8 cellular contexts compared by ENCODE assay signal in genomic region chr2:136765256-136765735, GRCh38. TPM values are rescaled to one million over a fixed set of nuclear protein-coding genes. Genes with fewer than 3 reads are reported as not detected.
A peak's percentile ranks its signal among the peaks of the same experiment; 100 is the strongest.
DNase-seq lines count a peak whose midpoint lies in the region; ATAC-seq and TF ChIP-seq lines count a peak whose summit lies in the region.

Gene THSD7B (plus strand): TSS chr2:136765545. CDS start chr2:136882179, 116,634 bp downstream.

- H3K27me3 ChIP-seq in Peyer's patch = peaks cover 0 to 4% of the 10 kb centered on the region in 2 donors
- H3K27me3 ChIP-seq in right atrium auricular region = peaks cover 0 to 7% of the 10 kb centered on the region in 2 donors

- no peaks in the 10 kb centered on the region for H3K4me1 ChIP-seq in Peyer's patch
- H3K4me1 ChIP-seq in right atrium auricular region = peaks cover 0 to 24% of the 10 kb centered on the region in 2 donors

- H3K27ac ChIP-seq in Peyer's patch = no peak within 1 kb of the TSS
- no peak within 1 kb of the TSS for H3K27ac ChIP-seq in right atrium auricular region

- no peak for TF ChIP-seq POLR2A in Peyer's patch (IDR thresholded peaks at IDR 0.05)

- TF ChIP-seq CTCF in GM12865 (IDR thresholded peaks at IDR 0.05; ENCODE audit: insufficient read depth, low read depth, low read length, missing control alignments) (no peak), Peyer's patch (IDR thresholded peaks at IDR 0.05) (no peak), right atrium auricular region (IDR thresholded peaks at IDR 0.05) (no peak)

- intact Hi-C loops in sciatic nerve (cut with DNase I) = no loop called here

- ATAC-seq in sciatic nerve (peak; percentile 51), HG03460 (IDR thresholded peaks at IDR 0.05; ENCODE audit: unreplicated experiment) (no peak)

- DNase-seq in GM12865 (ENCODE audit: low read depth) = no peak
- DNase-seq in Peyer's patch = no peak
- no peak for DNase-seq in right atrium auricular region (ENCODE audit: low spot score)
- peak; percentile 55 for DNase-seq in sciatic nerve (ENCODE audit: low spot score)
- DNase-seq in NCI-H128 (lab: John Stamatoyannopoulos, UW; ENCODE audit: unreplicated experiment) = no peak
- no peak for DNase-seq in SIG-M5 (lab: John Stamatoyannopoulos, UW)
- DNase-seq in NK-92 (lab: John Stamatoyannopoulos, UW; ENCODE audit: unreplicated experiment) = no peak

- H3K9me3 ChIP-seq in Peyer's patch (no peaks in the 10 kb centered on the region), right atrium auricular region (no peaks in the 10 kb centered on the region)

- no peaks in the 10 kb centered on the region for H3K36me3 ChIP-seq in Peyer's patch
- no peaks in the 10 kb centered on the region for H3K36me3 ChIP-seq in right atrium auricular region

- H3K4me3 ChIP-seq in GM12865 (ENCODE audit: low read depth, low read length) (peak within 1 kb of the TSS; percentile 32), Peyer's patch (peak within 1 kb of the TSS in 3 of 4 donors; percentile 14 to 48 (median 23)), right atrium auricular region (peak within 1 kb of the TSS; percentile 31 to 58)

RNA-seq across cellular contexts. Expression of gene THSD7B, which starts in this region (rescaled TPM):
- total RNA-seq in Peyer's patch = under 1 TPM in 2 of 4 donors, not detected in 2; 0.80 to 0.83 TPM
- under 1 TPM; 0.07 to 0.08 TPM for total RNA-seq in right atrium auricular region
- 9.4 TPM for total RNA-seq in sciatic nerve
